ENCODE assay signal across 21 cellular contexts in the genomic region with DNA sequence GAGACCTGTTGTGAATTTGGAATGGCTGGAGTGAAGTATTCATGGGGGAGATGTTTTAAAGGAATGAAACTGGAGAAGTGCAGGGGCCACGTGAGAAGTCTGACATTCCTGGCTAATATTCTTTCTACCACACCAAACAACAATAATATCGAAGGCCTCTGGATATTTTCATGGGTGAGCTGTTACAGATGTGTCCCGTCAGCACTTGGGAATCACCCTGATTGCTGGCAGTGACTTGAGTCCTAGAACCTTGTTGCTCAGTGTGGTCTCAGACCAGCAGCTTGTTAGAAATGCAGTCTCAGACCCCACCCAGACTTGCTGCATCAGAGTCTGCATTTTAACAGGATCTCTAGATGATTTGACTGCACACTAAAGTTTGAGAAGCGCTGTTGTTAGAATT.
DNase-seq lines count a peak whose midpoint lies in the region; ATAC-seq and TF ChIP-seq lines count a peak whose summit lies in the region.
"Had no signal": no experiment of that assay in that cellular context is flagged by ENCODE, and none has a peak within 500 bp of the region (broad histone marks: within the 10 kb centered on the region; RNA-seq: fewer than 3 reads in every experiment).

No MANE protein-coding gene starts in this region.

- no peak overlapping the region for H3K9ac ChIP-seq in endodermal cell (ENCODE audit: extremely low read depth, low read length, poor library complexity, severe bottlenecking)

- H3K4me3 Mint-ChIP-seq in GM23338 (no peak overlapping the region), endodermal cell (no peak overlapping the region), osteocyte (ENCODE audit: unreplicated experiment) (no peak overlapping the region)
- H3K4me3 Mint-ChIP-seq in activated naive CD4-positive, alpha-beta T cell treated with anti-CD3 and anti-CD28 coated beads, Interleukin-2, amount 10 ng/mL, durations not matched to agents 7 days and 5 days, result no peak overlapping the region
- H3K4me3 Mint-ChIP-seq: CD4-positive, alpha-beta T cell had no signal

- H3K27ac Mint-ChIP-seq in GM23338 (peak overlapping the region; percentile 68), endodermal cell (no peak overlapping the region), osteocyte (ENCODE audit: unreplicated experiment) (peak overlapping the region; percentile 11)
- no peak overlapping the region for H3K27ac Mint-ChIP-seq in activated naive CD4-positive, alpha-beta T cell treated with anti-CD3 and anti-CD28 coated beads, Interleukin-2, amount 10 ng/mL, durations not matched to agents 7 days and 5 days
- H3K27ac Mint-ChIP-seq: CD4-positive, alpha-beta T cell had no signal

- CTCF ChIA-PET in activated naive CD4-positive, alpha-beta T cell treated with anti-CD3 and anti-CD28 coated beads, Interleukin-2, amount 10 ng/mL, durations not matched to agents 7 days and 5 days (lab: Charles Lee), result no interaction called here

- TF ChIP-seq CTCF in GM23338 (conservative IDR thresholded peaks at IDR 0.05; ENCODE audit: low read depth in 2 of 2) (no peak), endodermal cell (conservative IDR thresholded peaks at IDR 0.05) (no peak), hepatocyte (IDR thresholded peaks at IDR 0.05; ENCODE audit: poor library complexity) (no peak), osteocyte (IDR thresholded peaks at IDR 0.05) (no peak)

- no peaks in the 10 kb centered on the region for H3K27me3 ChIP-seq in GM23338 (ENCODE audit: insufficient read depth)
- H3K27me3 ChIP-seq in endodermal cell (ENCODE audit: control insufficient read depth, insufficient read depth, low read length, poor library complexity, severe bottlenecking), result no peaks in the 10 kb centered on the region
- H3K27me3 ChIP-seq in hepatocyte, result no peaks in the 10 kb centered on the region

- H2AFZ ChIP-seq in GM23338 (no peak overlapping the region), hepatocyte (no peak overlapping the region)

- no peak for DNase-seq in GM23338 (ENCODE audit: low spot score)
- DNase-seq in endodermal cell, result peak; percentile 45
- DNase-seq in hepatocyte (ENCODE audit: low spot score), result no peak
- no peak for DNase-seq in osteocyte (ENCODE audit: extremely low spot score, unreplicated experiment)
- DNase-seq in activated naive CD4-positive, alpha-beta T cell treated with anti-CD3 and anti-CD28 coated beads, Interleukin-2, amount 10 ng/mL, durations not matched to agents 7 days and 5 days, result no peak
- DNase-seq in activated T-cell treated with anti-CD3 and anti-CD28 coated beads, Interleukin-2, amount 50 U/mL, for 1 hour, result no peak
- DNase-seq: Calu3; CD4-positive, alpha-beta T cell; DMS53; HCEC 1CT; KG1; NCI-H1048; NCI-H1436 treated with DMSO at 0.1 percent for 48 hours; NCI-H2029 treated with DMSO at 0.1 percent for 48 hours; NCI-H2171 treated with DMSO at 0.1 percent for 48 hours; NCI-H446 treated with DMSO at 0.1 percent for 48 hours; NK-92 treated with Interleukin-12 subunit alpha and Interleukin-12 subunit beta, amount 100 ng/mL, for 24 hours; SIG-M5 had no signal

- no peaks in the 10 kb centered on the region for H3K9me3 ChIP-seq in endodermal cell (ENCODE audit: control insufficient read depth, low read length)
- H3K9me3 ChIP-seq in hepatocyte (ENCODE audit: low read depth), result no peaks in the 10 kb centered on the region

- H3K79me2 ChIP-seq in GM23338 (replicated peaks; ENCODE audit: insufficient read depth) (no peaks in the 10 kb centered on the region), hepatocyte (peaks cover 11% of the 10 kb centered on the region)

- no peaks in the 10 kb centered on the region for H3K27me3 Mint-ChIP-seq in GM23338 (ENCODE audit: insufficient read depth, low read depth, poor library complexity)
- H3K27me3 Mint-ChIP-seq in endodermal cell (ENCODE audit: insufficient read depth), result peaks cover 2% of the 10 kb centered on the region
- H3K27me3 Mint-ChIP-seq in osteocyte (ENCODE audit: unreplicated experiment), result no peaks in the 10 kb centered on the region
- H3K27me3 Mint-ChIP-seq in activated naive CD4-positive, alpha-beta T cell treated with anti-CD3 and anti-CD28 coated beads, Interleukin-2, amount 10 ng/mL, durations not matched to agents 7 days and 5 days, result no peaks in the 10 kb centered on the region
- H3K27me3 Mint-ChIP-seq: CD4-positive, alpha-beta T cell had no signal

- no peaks in the 10 kb centered on the region for H3F3A ChIP-seq in GM23338 (replicated peaks; ENCODE audit: low read depth)

- 81 to 100% methylated on average over 3 to 4 of the region's 4 CpGs for WGBS in endodermal cell (ENCODE audit: insufficient coverage in 1 of 2, insufficient read length in 1 of 2), 2 experiments
- 53% methylated on average over 4 of the region's 4 CpGs for WGBS in hepatocyte (ENCODE audit: low lambda C conversion rate, missing lambda C conversion rate)

- ATAC-seq in GM23338 (no peak), HG02588 (IDR thresholded peaks at IDR 0.05; ENCODE audit: unreplicated experiment) (no peak), HG02571 (IDR thresholded peaks at IDR 0.05; ENCODE audit: unreplicated experiment) (no peak)
- ATAC-seq: HepG2 had no signal

- H3K4me1 ChIP-seq in GM23338 (ENCODE audit: insufficient read depth) (peaks cover 17% of the 10 kb centered on the region; the same call in 1 of the 2 replicates), endodermal cell (ENCODE audit: control insufficient read depth, insufficient read depth, low read length) (peaks cover 6% of the 10 kb centered on the region), hepatocyte (ENCODE audit: insufficient read depth) (peaks cover 13% of the 10 kb centered on the region)

- no peaks in the 10 kb centered on the region for H3K36me3 Mint-ChIP-seq in GM23338 (ENCODE audit: low read depth)
- no peaks in the 10 kb centered on the region for H3K36me3 Mint-ChIP-seq in endodermal cell (ENCODE audit: low read depth)
- H3K36me3 Mint-ChIP-seq in osteocyte (ENCODE audit: unreplicated experiment), result no peaks in the 10 kb centered on the region
- no peaks in the 10 kb centered on the region for H3K36me3 Mint-ChIP-seq in activated naive CD4-positive, alpha-beta T cell treated with anti-CD3 and anti-CD28 coated beads, Interleukin-2, amount 10 ng/mL, durations not matched to agents 7 days and 5 days

- H3K4me2 ChIP-seq in GM23338, result no peak overlapping the region
- H3K4me2 ChIP-seq in hepatocyte, result peak overlapping the region; percentile 34

- H3K9me3 Mint-ChIP-seq in GM23338, result peaks cover 3% of the 10 kb centered on the region; the same call in 1 of the 3 replicates
- H3K9me3 Mint-ChIP-seq in endodermal cell, result no peaks in the 10 kb centered on the region
- H3K9me3 Mint-ChIP-seq in osteocyte (ENCODE audit: unreplicated experiment), result no peaks in the 10 kb centered on the region
- no peaks in the 10 kb centered on the region for H3K9me3 Mint-ChIP-seq in activated naive CD4-positive, alpha-beta T cell treated with anti-CD3 and anti-CD28 coated beads, Interleukin-2, amount 10 ng/mL, durations not matched to agents 7 days and 5 days
- H3K9me3 Mint-ChIP-seq: CD4-positive, alpha-beta T cell had no signal

- no peak overlapping the region for H3K4me3 ChIP-seq in GM23338
- no peak overlapping the region for H3K4me3 ChIP-seq in endodermal cell (ENCODE audit: low read length)
- H3K4me3 ChIP-seq in hepatocyte, result no peak overlapping the region

- 0 out of 2 replicates have a peak, but pooled peaks cover 7% of the 10 kb centered on the region for H3K9me2 ChIP-seq in GM23338 (ENCODE audit: insufficient read depth)
- no peaks in the 10 kb centered on the region for H3K9me2 ChIP-seq in hepatocyte (replicated peaks; ENCODE audit: insufficient read depth)

- no peak overlapping the region for H3K27ac ChIP-seq in GM23338 (ENCODE audit: low read depth)
- H3K27ac ChIP-seq in endodermal cell (ENCODE audit: low read depth, low read length), result no peak overlapping the region
- no peak overlapping the region for H3K27ac ChIP-seq in hepatocyte

- H3K4me1 Mint-ChIP-seq in GM23338, result peaks cover 16% of the 10 kb centered on the region
- H3K4me1 Mint-ChIP-seq in endodermal cell, result peaks cover 11% of the 10 kb centered on the region
- H3K4me1 Mint-ChIP-seq in osteocyte (ENCODE audit: unreplicated experiment), result peaks cover 16% of the 10 kb centered on the region
- no peaks in the 10 kb centered on the region for H3K4me1 Mint-ChIP-seq in activated naive CD4-positive, alpha-beta T cell treated with anti-CD3 and anti-CD28 coated beads, Interleukin-2, amount 10 ng/mL, durations not matched to agents 7 days and 5 days

- H4K20me1 ChIP-seq in GM23338 (replicated peaks; ENCODE audit: insufficient read depth) (no peaks in the 10 kb centered on the region), hepatocyte (ENCODE audit: insufficient read depth, poor library complexity, severe bottlenecking) (peaks cover 6% of the 10 kb centered on the region)

- H3K36me3 ChIP-seq in GM23338 (ENCODE audit: insufficient read depth) (no peaks in the 10 kb centered on the region), endodermal cell (ENCODE audit: control insufficient read depth, insufficient read depth, low read length) (no peaks in the 10 kb centered on the region), hepatocyte (replicated peaks; ENCODE audit: insufficient read depth, low read depth) (no peaks in the 10 kb centered on the region)

TF ChIP-seq in GM23338, 12 proteins besides CTCF, POLR2A, EP300 and RAD21 (continues in another document):
- TF ChIP-seq, protein P1, sequence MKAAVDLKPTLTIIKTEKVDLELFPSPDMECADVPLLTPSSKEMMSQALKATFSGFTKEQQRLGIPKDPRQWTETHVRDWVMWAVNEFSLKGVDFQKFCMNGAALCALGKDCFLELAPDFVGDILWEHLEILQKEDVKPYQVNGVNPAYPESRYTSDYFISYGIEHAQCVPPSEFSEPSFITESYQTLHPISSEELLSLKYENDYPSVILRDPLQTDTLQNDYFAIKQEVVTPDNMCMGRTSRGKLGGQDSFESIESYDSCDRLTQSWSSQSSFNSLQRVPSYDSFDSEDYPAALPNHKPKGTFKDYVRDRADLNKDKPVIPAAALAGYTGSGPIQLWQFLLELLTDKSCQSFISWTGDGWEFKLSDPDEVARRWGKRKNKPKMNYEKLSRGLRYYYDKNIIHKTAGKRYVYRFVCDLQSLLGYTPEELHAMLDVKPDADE (IDR thresholded peaks at IDR 0.05), result no peak
- no peak for TF ChIP-seq STAT1 (IDR thresholded peaks at IDR 0.05; ENCODE audit: unreplicated experiment)
- TF ChIP-seq CREB1 (CRISPR knock-in tag; IDR thresholded peaks at IDR 0.05; ENCODE audit: low read depth), result no peak

Comparison
In these comparisons a context has a peak if more than half of its experiments do, and no peak if none do; other contexts are left out.
1. H3K27ac Mint-ChIP-seq: peak in GM23338 (single experiment) and osteocyte (single experiment); none in endodermal cell (single experiment) and activated naive CD4-positive, alpha-beta T cell treated with anti-CD3 and anti-CD28 coated beads, Interleukin-2, amount 10 ng/mL, durations not matched to agents 7 days and 5 days (single experiment).